ENCODE assay signal across 9 cellular contexts in genomic region chr16:66606000-66606751, GRCh38. TPM values are rescaled to one million over a fixed set of nuclear protein-coding genes. Genes with fewer than 3 reads are reported as not detected.
A peak's percentile ranks its signal among the peaks of the same experiment; 100 is the strongest.
DNase-seq lines count a peak whose midpoint lies in the region; ATAC-seq and TF ChIP-seq lines count a peak whose summit lies in the region.
"Had no signal": no experiment of that assay in that cellular context is flagged by ENCODE, and none has a peak within 500 bp of the region (broad histone marks: within the 10 kb centered on the region; RNA-seq: fewer than 3 reads in every experiment).

No MANE protein-coding gene starts in this region.

- no peak for ATAC-seq in stimulated activated naive CD8-positive, alpha-beta T cell treated with anti-CD3 and anti-CD28 coated beads, Interleukin-15, amount 100 ng/mL, for 72 hours
- no peak for ATAC-seq in HG03354 (IDR thresholded peaks at IDR 0.05; ENCODE audit: poor library complexity, severe bottlenecking, unreplicated experiment)

- H3K4me3 Mint-ChIP-seq in stimulated activated naive CD8-positive, alpha-beta T cell treated with anti-CD3 and anti-CD28 coated beads, Interleukin-15, amount 100 ng/mL, for 72 hours: peak overlapping the region; percentile 78 to 79

- H3K27me3 Mint-ChIP-seq in stimulated activated naive CD8-positive, alpha-beta T cell treated with anti-CD3 and anti-CD28 coated beads, Interleukin-15, amount 100 ng/mL, for 72 hours: no peaks in the 10 kb centered on the region

- H3K36me3 ChIP-seq in HEK293 (ENCODE audit: control insufficient read depth in 2 of 2, insufficient read depth in 1 of 2, low read length in 2 of 2): peaks cover 2 to 26% of the 10 kb centered on the region in 2 experiments; a peak in 2 of 3 replicates

- H3K27ac ChIP-seq in HEK293 (ENCODE audit: extremely low read depth, low read depth, low read length): no peak overlapping the region
- peak overlapping the region; percentile 88 for H3K27ac ChIP-seq in RWPE1
- H3K27ac ChIP-seq: C4-2B had no signal

- TF ChIP-seq CTCF in HEK293 (tag by site-specific recombination; IDR thresholded peaks at IDR 0.05): no peak
- TF ChIP-seq CTCF in RWPE1 (conservative IDR thresholded peaks at IDR 0.05; ENCODE audit: low read depth): no peak
- TF ChIP-seq CTCF in fibroblast of villous mesenchyme (IDR thresholded peaks at IDR 0.05; ENCODE audit: insufficient read depth, low read depth, low read length): no peak

- CTCF ChIA-PET in HEK293 (lab: Yijun Ruan, JAX) (interaction anchor here (0.7 to 4.2 kb wide), 3 partner anchors 148 to 261 kb away, joined by 3 to 13 read pairs (median 3); no protein-coding TSS in a partner anchor), RWPE1 (lab: Yijun Ruan, JAX) (no interaction called here)

- H3K9me3 Mint-ChIP-seq in stimulated activated naive CD8-positive, alpha-beta T cell treated with anti-CD3 and anti-CD28 coated beads, Interleukin-15, amount 100 ng/mL, for 72 hours: peaks cover under 1 to 2% of the 10 kb centered on the region in 2 donors

- H3K9me3 ChIP-seq in HEK293 (ENCODE audit: control insufficient read depth, insufficient read depth, low read depth, low read length): no peaks in the 10 kb centered on the region

- peaks cover 57% of the 10 kb centered on the region for H3K4me1 Mint-ChIP-seq in stimulated activated naive CD8-positive, alpha-beta T cell treated with anti-CD3 and anti-CD28 coated beads, Interleukin-15, amount 100 ng/mL, for 72 hours

- peak overlapping the region in 1 of 2 donors; percentile 30 for H3K27ac Mint-ChIP-seq in stimulated activated naive CD8-positive, alpha-beta T cell treated with anti-CD3 and anti-CD28 coated beads, Interleukin-15, amount 100 ng/mL, for 72 hours

- POLR2A ChIA-PET in HEK293 (lab: Yijun Ruan, JAX) (no interaction called here), RWPE1 (lab: Yijun Ruan, JAX; ENCODE audit: low non-redundant PET) (no interaction called here)

- H3K4me1 ChIP-seq in HEK293 (ENCODE audit: control insufficient read depth, insufficient read depth, low read length): no peaks in the 10 kb centered on the region

- DNase-seq in NOMO-1 treated with DMSO at 0.1 percent for 48 hours (lab: John Stamatoyannopoulos, UW; ENCODE audit: unreplicated experiment) (peak; percentile 12), NOMO-1 (lab: John Stamatoyannopoulos, UW; ENCODE audit: unreplicated experiment in 2 of 2) (no peak), RWPE1 (ENCODE audit: low spot score) (no peak), fibroblast of villous mesenchyme (ENCODE audit: low read depth) (no peak), GDM1 (lab: John Stamatoyannopoulos, UW) (no peak)
- DNase-seq in stimulated activated naive CD8-positive, alpha-beta T cell treated with anti-CD3 and anti-CD28 coated beads, Interleukin-15, amount 100 ng/mL, for 72 hours: peak in 1 of 2 donors; percentile 35

- H3K4me3 ChIP-seq in HEK293 (ENCODE audit: low read depth, low read length): peak overlapping the region; percentile 69; the same call in 1 of the 2 replicates
- peak overlapping the region; percentile 72 for H3K4me3 ChIP-seq in fibroblast of villous mesenchyme (ENCODE audit: low read depth, low read length)

TF ChIP-seq in HEK293, 187 proteins besides CTCF, POLR2A, EP300 and RAD21:
- TF ChIP-seq OVOL3 (tag by site-specific recombination; IDR thresholded peaks at IDR 0.05): no peak
- TF ChIP-seq ZNF747 (tag by site-specific recombination; IDR thresholded peaks at IDR 0.05): no peak
- no peak for TF ChIP-seq ZIC2 (tag by site-specific recombination; IDR thresholded peaks at IDR 0.05)
- peak; percentile 16; the same call in 1 of the 2 replicates for TF ChIP-seq SP2 (tag by site-specific recombination; IDR thresholded peaks at IDR 0.05)
- TF ChIP-seq GLIS2 (tag by site-specific recombination; IDR thresholded peaks at IDR 0.05): peak; percentile 46; the same call in 1 of the 2 replicates
TF ChIP-seq in HEK293: peak in this region for 2.

RNA-seq across cellular contexts. Expression of gene CMTM3, which starts 1.7 kb away (rescaled TPM):
- 22.0 and 26.7 TPM in 2 replicates for total RNA-seq in fibroblast of villous mesenchyme

RNA-seq across cellular contexts. Expression of gene CMTM2, which starts 26.9 kb away (rescaled TPM):
- total RNA-seq in fibroblast of villous mesenchyme: not detected in 2 replicates

RNA-seq across cellular contexts. Expression of gene CMTM1, which starts 39.9 kb away (rescaled TPM):
- 2.3 and 3.9 TPM in 2 replicates for total RNA-seq in fibroblast of villous mesenchyme

RNA-seq across cellular contexts. Expression of gene CKLF, which starts 53.8 kb away (rescaled TPM):
- 55.4 and 58.3 TPM in 2 replicates for total RNA-seq in fibroblast of villous mesenchyme

RNA-seq across cellular contexts. Expression of gene TK2, which starts 56.3 kb away (rescaled TPM):
- total RNA-seq in fibroblast of villous mesenchyme: 38.9 and 41.9 TPM in 2 replicates
